ENCODE assay signal across 22 cellular contexts in the genomic region with DNA sequence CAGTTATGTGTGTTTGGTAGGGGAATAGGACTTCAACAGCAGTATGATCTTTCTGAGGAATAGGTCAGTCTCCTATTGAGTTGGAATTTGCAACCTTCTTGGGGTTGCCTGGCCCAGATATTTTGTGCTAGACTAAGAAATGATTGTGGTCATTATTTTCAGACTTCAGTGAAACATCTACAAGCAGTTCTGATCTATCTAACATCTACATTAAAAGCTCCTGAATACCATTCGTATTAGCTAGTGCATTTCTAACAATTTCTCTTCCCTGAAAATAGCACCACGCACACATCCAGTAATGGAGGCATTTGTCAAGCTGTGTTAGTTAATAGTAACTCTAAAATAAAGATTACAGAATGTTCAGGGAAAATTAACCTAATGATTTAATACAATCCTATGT.
A peak's percentile ranks its signal among the peaks of the same experiment; 100 is the strongest.
DNase-seq lines count a peak whose midpoint lies in the region; ATAC-seq and TF ChIP-seq lines count a peak whose summit lies in the region.
"Had no signal": no experiment of that assay in that cellular context is flagged by ENCODE, and none has a peak within 500 bp of the region (broad histone marks: within the 10 kb centered on the region; RNA-seq: fewer than 3 reads in every experiment).

No MANE protein-coding gene starts in this region.

- TF ChIP-seq CTCF in astrocyte of the cerebellum (IDR thresholded peaks at IDR 0.05; ENCODE audit: low read depth, low read length, missing control alignments): no peak

- ATAC-seq in HG03175 (IDR thresholded peaks at IDR 0.05; ENCODE audit: unreplicated experiment): no peak
- ATAC-seq: HepG2, K562 had no signal

- no peak overlapping the region for H3K4me3 ChIP-seq in astrocyte of the cerebellum (ENCODE audit: low read depth, low read length)
- H3K4me3 ChIP-seq: K562, SJSA1 had no signal

- in situ Hi-C loops in astrocyte of the cerebellum (cut with HindIII; ENCODE audit: low sequenced_read_pairs): no loop called here

- DNase-seq in EH (ENCODE audit: low read depth) (peak; percentile 72), astrocyte of the cerebellum (ENCODE audit: low read depth) (peak; percentile 5), iris pigment epithelial cell (ENCODE audit: low read depth) (peak; percentile 41), renal cortical epithelial cell (ENCODE audit: low read depth) (peak; percentile 3), cerebellar nuclear complex (lab: John Stamatoyannopoulos, UW) (no peak), NCI-H1105 treated with DMSO at 0.1 percent for 48 hours (lab: John Stamatoyannopoulos, UW) (no peak)
- DNase-seq: Calu3; CD8-positive, alpha-beta memory T cell; DMS153; GF-D8; MM.1S; NCI-H1092; NCI-H146; NCI-H2029; NCI-H345; NCI-H524 treated with DMSO at 0.1 percent for 48 hours; NCI-H82; OCI-M1 had no signal

Comparison
In these comparisons a context has a peak if more than half of its experiments do, and no peak if none do; other contexts are left out.
1. DNase-seq: peak in EH (single experiment), astrocyte of the cerebellum (single experiment), iris pigment epithelial cell (single experiment) and renal cortical epithelial cell (single experiment); none in cerebellar nuclear complex (0 of 2) and NCI-H1105 treated with DMSO at 0.1 percent for 48 hours (single experiment).